9 cellular contexts compared by ENCODE assay signal in the genomic region with DNA sequence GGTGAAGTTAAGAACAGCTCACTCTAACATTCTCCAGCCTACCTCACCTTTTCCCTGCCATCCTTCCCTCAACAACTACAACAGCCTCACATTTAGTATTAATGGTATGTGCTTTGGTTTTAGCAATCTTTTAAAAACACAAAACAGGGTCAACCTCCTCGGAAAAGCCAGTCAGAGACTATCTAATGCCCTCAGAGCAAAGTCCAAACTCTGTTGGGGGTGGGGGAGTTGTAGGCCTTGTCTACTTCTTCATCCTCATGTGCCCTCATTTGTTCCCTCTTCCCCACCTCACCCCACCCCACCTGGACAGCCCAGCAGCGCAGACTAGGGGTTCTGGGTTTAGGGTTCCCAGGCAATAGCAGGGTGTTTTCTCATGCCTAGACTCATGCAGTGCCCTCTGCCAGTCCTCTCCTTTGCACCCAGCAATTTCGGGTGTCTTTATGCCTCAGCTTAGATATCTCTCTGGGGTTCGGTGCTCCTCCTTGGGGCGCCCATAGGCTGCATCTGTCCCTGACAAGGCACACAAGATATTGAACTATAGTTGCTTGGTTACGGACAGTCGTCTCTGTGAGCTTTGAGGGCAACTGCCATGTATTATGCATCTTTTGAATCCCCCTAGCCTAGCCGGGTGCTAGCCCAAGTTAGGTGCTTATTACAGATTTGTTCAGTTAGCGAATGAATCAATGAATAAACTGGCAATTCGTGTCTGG. TPM values are rescaled to one million over a fixed set of nuclear protein-coding genes. Genes with fewer than 3 reads are reported as not detected.
DNase-seq lines count a peak whose midpoint lies in the region; ATAC-seq and TF ChIP-seq lines count a peak whose summit lies in the region.
"Had no signal": no experiment of that assay in that cellular context is flagged by ENCODE, and none has a peak within 500 bp of the region (broad histone marks: within the 10 kb centered on the region; RNA-seq: fewer than 3 reads in every experiment).

No MANE protein-coding gene starts in this region.

- no peaks in the 10 kb centered on the region for H3K9me3 ChIP-seq in sigmoid colon

- H3K27ac ChIP-seq in sigmoid colon: peak overlapping the region; percentile 8 to 71 (median 55)

- H3K36me3 ChIP-seq in sigmoid colon: peaks cover 6 to 13% (median 8%) of the 10 kb centered on the region in 4 donors

- peaks cover 15% of the 10 kb centered on the region for H3K36me3 Mint-ChIP-seq in T-cell

- H3K4me3 ChIP-seq in GM12875 (ENCODE audit: low read depth, low read length): peak overlapping the region; percentile 31
- peak overlapping the region; percentile 45 for H3K4me3 ChIP-seq in fibroblast of villous mesenchyme (ENCODE audit: low read depth, low read length)
- H3K4me3 ChIP-seq in sigmoid colon: peak overlapping the region; percentile 72 to 94 (median 90)

- H3K9me3 Mint-ChIP-seq in T-cell: no peaks in the 10 kb centered on the region

- intact Hi-C loops in sigmoid colon (cut with DNase I): loop anchor here (10.0 kb wide), 1 partner anchor 192 kb away; the partner anchor contains the start of gene CDX1

- CTCF ChIA-PET in T-cell (lab: Charles Lee): no interaction called here

- H3K27ac Mint-ChIP-seq in T-cell: peak overlapping the region; percentile 88 to 96

- no peaks in the 10 kb centered on the region for H3K27me3 Mint-ChIP-seq in T-cell

- H3K4me1 Mint-ChIP-seq in T-cell: peaks cover 35 to 41% (median 41%) of the 10 kb centered on the region in 3 donors

- 43 to 67% methylated on average over 10 of the region's 10 CpGs for WGBS in sigmoid colon, 2 donors

- H3K27me3 ChIP-seq in sigmoid colon: no peaks in the 10 kb centered on the region

- TF ChIP-seq CTCF in GM12875 (IDR thresholded peaks at IDR 0.05; ENCODE audit: borderline replicate concordance, insufficient read depth, low read depth, low read length): no peak
- TF ChIP-seq CTCF in fibroblast of villous mesenchyme (IDR thresholded peaks at IDR 0.05; ENCODE audit: insufficient read depth, low read depth, low read length): no peak
- no peak for TF ChIP-seq CTCF in sigmoid colon (IDR thresholded peaks at IDR 0.05)

- POLR2A ChIA-PET in T-cell (lab: Charles Lee): interaction anchor here in 1 of 2 donors (0.8 kb wide), 1 partner anchor 54 kb away, joined by 3 read pairs; no protein-coding TSS in a partner anchor

- no peak for TF ChIP-seq EP300 in sigmoid colon (IDR thresholded peaks at IDR 0.05)

- H3K4me1 ChIP-seq in sigmoid colon: peaks cover 0 to 26% (median 17%) of the 10 kb centered on the region in 4 donors

- DNase-seq in T-cell: peak in 1 of 34 experiments; percentile 4
- DNase-seq in fibroblast of villous mesenchyme (ENCODE audit: low read depth): no peak
- DNase-seq in sigmoid colon: no peak
- DNase-seq in GM19238 (ENCODE audit: insufficient read length, low spot score): no peak
- no peak for DNase-seq in NCI-H69 (lab: John Stamatoyannopoulos, UW)

- peak overlapping the region; percentile 85 to 88 (median 86) for H3K4me3 Mint-ChIP-seq in T-cell

- TF ChIP-seq POLR2A in sigmoid colon (IDR thresholded peaks at IDR 0.05): no peak

- ATAC-seq in T-cell (replicated peaks in 1 of 4) (no peak), GM21528 (IDR thresholded peaks at IDR 0.05; ENCODE audit: low FRiP score, unreplicated experiment) (no peak), GM21529 (IDR thresholded peaks at IDR 0.05; ENCODE audit: unreplicated experiment) (no peak)

RNA-seq across cellular contexts. Expression of gene TCOF1, which starts 0.8 kb away (rescaled TPM):
- total RNA-seq in T-cell: 10 to 100 TPM; 50.4 to 67.8 (median 58.4) TPM
- total RNA-seq in fibroblast of villous mesenchyme: 19.0 and 23.7 TPM in 2 replicates
- total RNA-seq in sigmoid colon: 10 to 100 TPM; 17.4 to 28.1 (median 23.6) TPM
- polyA plus RNA-seq in sigmoid colon: 10 to 100 TPM in 1 of 3 donors, 1 to 10 TPM in 2; 5.4 to 26.4 (median 6.2) TPM

RNA-seq across cellular contexts. Expression of gene ARSI, which starts 54.0 kb away (rescaled TPM):
- under 1 TPM in 1 of 5 donors, not detected in 4; 0.09 TPM for total RNA-seq in T-cell
- 13.8 and 23.5 TPM in 2 replicates for total RNA-seq in fibroblast of villous mesenchyme
- 1 to 10 TPM; 1.4 to 3.3 (median 2.3) TPM for total RNA-seq in sigmoid colon
- under 1 TPM in 1 of 3 donors, not detected in 2; 0.63 TPM for polyA plus RNA-seq in sigmoid colon
- total RNA-seq: lung microvascular endothelial cell had no signal

RNA-seq across cellular contexts. Expression of gene CD74, which starts 56.0 kb away (rescaled TPM):
- total RNA-seq in T-cell (100 to 1,000 TPM; 201 to 512 (median 406) TPM), fibroblast of villous mesenchyme (0.32 and 3.0 TPM in 2 replicates), sigmoid colon (100 to 1,000 TPM; 176 to 362 (median 199) TPM)
- polyA plus RNA-seq in sigmoid colon: 1,000 to 10,000 TPM in 1 of 3 donors, 100 to 1,000 TPM in 2; 208 to 2,186 (median 596) TPM

Comparison
In these comparisons a context has a peak if more than half of its experiments do, and no peak if none do; other contexts are left out.
1. H3K4me3 ChIP-seq: peak in every context shown above with its lines; median percentile 90 in sigmoid colon; 45 in fibroblast of villous mesenchyme; 31 in GM12875.
2. RNA of gene CD74, which starts 56.0 kb away (total RNA-seq): 201 to 512 TPM in T-cell and 176 to 362 TPM in sigmoid colon; 0.32 to 3.0 TPM in fibroblast of villous mesenchyme; every median in the first group is over 10 times any median in the second.